1 cellular context compared by ENCODE assay signal in the genomic region with DNA sequence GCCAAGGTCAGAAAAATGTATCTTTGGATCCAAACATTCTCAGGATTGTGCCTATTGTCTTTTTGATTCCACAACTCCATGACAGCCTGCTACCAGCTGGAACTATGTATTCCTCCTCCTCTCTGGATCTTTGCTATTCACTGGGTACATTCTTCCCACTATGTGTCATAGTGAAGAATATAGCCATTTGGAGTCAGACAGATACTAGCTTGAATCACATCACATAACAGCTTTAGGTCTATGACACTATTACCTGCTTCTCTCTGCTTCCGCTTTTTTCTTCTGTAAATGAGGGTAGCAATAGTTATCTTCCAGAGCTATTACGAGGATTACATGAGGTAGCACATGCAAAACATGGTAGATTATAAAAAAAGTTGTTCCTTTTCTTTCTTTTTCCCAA.
TF ChIP-seq lines count a peak whose summit lies in the region.

No MANE protein-coding gene starts in this region.

TF ChIP-seq in SK-N-SH, 30 proteins besides CTCF, POLR2A, EP300 and RAD21:
- TF ChIP-seq MEF2A (IDR thresholded peaks at IDR 0.05; ENCODE audit: borderline replicate concordance, low read depth), result 0 out of 2 replicates have a peak, but pooled peaks have one; percentile 27
- no peak for TF ChIP-seq RXRA (IDR thresholded peaks at IDR 0.05; ENCODE audit: borderline replicate concordance, low read depth)
- peak; percentile 26; the same call in 1 of the 2 replicates for TF ChIP-seq FOSL2 (IDR thresholded peaks at IDR 0.05; ENCODE audit: borderline replicate concordance, low read depth)
- no peak for TF ChIP-seq SIN3A (IDR thresholded peaks at IDR 0.05; ENCODE audit: borderline replicate concordance, low read depth, low read length)
